In the genomic region with DNA sequence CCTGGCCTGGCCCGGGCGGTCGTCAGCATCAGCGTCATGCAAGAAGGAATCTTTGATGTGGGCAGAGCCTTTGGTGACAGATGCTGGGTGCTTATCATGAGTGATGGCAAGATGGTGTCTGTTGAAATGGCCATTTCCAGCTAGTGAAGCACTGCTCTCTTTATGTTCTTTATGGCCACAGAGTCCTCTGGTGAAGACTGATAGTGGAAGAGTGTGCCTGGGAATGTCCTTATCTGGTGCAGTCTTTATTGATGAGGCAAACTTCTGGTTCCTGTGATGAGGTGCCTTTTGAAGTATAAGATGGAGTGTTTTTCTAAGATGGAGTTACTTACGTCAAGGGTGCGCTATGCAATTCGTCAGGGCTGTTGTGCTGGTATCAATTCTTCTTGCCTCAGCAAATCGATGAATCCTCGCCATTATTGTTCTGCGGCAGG, we compare ENCODE assay signal across 1 cellular context.
TF ChIP-seq lines count a peak whose summit lies in the region.

No MANE protein-coding gene starts in this region.

TF ChIP-seq in K562, 482 proteins besides CTCF, POLR2A, EP300 and RAD21 (continued from another document and continues in another):
- 0 out of 2 replicates have a peak, but pooled peaks have one; percentile 10 for TF ChIP-seq ATF3 (IDR thresholded peaks at IDR 0.05)
- TF ChIP-seq ATF3 (CRISPR knock-in tag; conservative IDR thresholded peaks at IDR 0.05): no peak
- peak; percentile 51; the same call in 1 of the 2 replicates for TF ChIP-seq GATA2 (CRISPR knock-in tag; IDR thresholded peaks at IDR 0.05)
- TF ChIP-seq, protein P1, sequence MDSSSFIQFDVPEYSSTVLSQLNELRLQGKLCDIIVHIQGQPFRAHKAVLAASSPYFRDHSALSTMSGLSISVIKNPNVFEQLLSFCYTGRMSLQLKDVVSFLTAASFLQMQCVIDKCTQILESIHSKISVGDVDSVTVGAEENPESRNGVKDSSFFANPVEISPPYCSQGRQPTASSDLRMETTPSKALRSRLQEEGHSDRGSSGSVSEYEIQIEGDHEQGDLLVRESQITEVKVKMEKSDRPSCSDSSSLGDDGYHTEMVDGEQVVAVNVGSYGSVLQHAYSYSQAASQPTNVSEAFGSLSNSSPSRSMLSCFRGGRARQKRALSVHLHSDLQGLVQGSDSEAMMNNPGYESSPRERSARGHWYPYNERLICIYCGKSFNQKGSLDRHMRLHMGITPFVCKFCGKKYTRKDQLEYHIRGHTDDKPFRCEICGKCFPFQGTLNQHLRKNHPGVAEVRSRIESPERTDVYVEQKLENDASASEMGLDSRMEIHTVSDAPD (CRISPR knock-in tag; IDR thresholded peaks at IDR 0.05): no peak
- TF ChIP-seq, protein P2, sequence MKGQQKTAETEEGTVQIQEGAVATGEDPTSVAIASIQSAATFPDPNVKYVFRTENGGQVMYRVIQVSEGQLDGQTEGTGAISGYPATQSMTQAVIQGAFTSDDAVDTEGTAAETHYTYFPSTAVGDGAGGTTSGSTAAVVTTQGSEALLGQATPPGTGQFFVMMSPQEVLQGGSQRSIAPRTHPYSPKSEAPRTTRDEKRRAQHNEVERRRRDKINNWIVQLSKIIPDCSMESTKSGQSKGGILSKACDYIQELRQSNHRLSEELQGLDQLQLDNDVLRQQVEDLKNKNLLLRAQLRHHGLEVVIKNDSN (CRISPR knock-in tag; IDR thresholded peaks at IDR 0.05): no peak
- TF ChIP-seq SMARCA4 (IDR thresholded peaks at IDR 0.05): peak; percentile 69; the same call in 1 of the 2 replicates
- TF ChIP-seq CBFB (CRISPR knock-in tag; IDR thresholded peaks at IDR 0.05): 0 out of 2 replicates have a peak, but pooled peaks have one; percentile 62
- no peak for TF ChIP-seq ATF1 (CRISPR knock-in tag; IDR thresholded peaks at IDR 0.05)
- peak; percentile 42 for TF ChIP-seq ATF1 (tag; IDR thresholded peaks at IDR 0.05)
- no peak for TF ChIP-seq NR4A1 (CRISPR knock-in tag; IDR thresholded peaks at IDR 0.05)
- peak; percentile 96 for TF ChIP-seq NR4A1 (tag; IDR thresholded peaks at IDR 0.05)
- no peak for TF ChIP-seq ZKSCAN1 (IDR thresholded peaks at IDR 0.05; ENCODE audit: low read depth, low read length)
- TF ChIP-seq HMGN3 (IDR thresholded peaks at IDR 0.05; ENCODE audit: borderline replicate concordance, extremely low read depth, insufficient read length, low read depth, low read length): no peak
- TF ChIP-seq ZNF57 (CRISPR knock-in tag; IDR thresholded peaks at IDR 0.05): no peak
- TF ChIP-seq, protein P3, sequence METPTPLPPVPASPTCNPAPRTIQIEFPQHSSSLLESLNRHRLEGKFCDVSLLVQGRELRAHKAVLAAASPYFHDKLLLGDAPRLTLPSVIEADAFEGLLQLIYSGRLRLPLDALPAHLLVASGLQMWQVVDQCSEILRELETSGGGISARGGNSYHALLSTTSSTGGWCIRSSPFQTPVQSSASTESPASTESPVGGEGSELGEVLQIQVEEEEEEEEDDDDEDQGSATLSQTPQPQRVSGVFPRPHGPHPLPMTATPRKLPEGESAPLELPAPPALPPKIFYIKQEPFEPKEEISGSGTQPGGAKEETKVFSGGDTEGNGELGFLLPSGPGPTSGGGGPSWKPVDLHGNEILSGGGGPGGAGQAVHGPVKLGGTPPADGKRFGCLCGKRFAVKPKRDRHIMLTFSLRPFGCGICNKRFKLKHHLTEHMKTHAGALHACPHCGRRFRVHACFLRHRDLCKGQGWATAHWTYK (CRISPR knock-in tag; IDR thresholded peaks at IDR 0.05): no peak
- peak; percentile 96 for TF ChIP-seq ZNF175 (CRISPR knock-in tag; IDR thresholded peaks at IDR 0.05; ENCODE audit: low read depth)
- TF ChIP-seq, protein P4, sequence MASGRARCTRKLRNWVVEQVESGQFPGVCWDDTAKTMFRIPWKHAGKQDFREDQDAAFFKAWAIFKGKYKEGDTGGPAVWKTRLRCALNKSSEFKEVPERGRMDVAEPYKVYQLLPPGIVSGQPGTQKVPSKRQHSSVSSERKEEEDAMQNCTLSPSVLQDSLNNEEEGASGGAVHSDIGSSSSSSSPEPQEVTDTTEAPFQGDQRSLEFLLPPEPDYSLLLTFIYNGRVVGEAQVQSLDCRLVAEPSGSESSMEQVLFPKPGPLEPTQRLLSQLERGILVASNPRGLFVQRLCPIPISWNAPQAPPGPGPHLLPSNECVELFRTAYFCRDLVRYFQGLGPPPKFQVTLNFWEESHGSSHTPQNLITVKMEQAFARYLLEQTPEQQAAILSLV (tag; IDR thresholded peaks at IDR 0.05): peak; percentile 68
- peak; percentile 63 for TF ChIP-seq NFIC (IDR thresholded peaks at IDR 0.05)
- TF ChIP-seq BCOR (IDR thresholded peaks at IDR 0.05): peak; percentile 60; the same call in 1 of the 2 replicates
- peak; percentile 49; the same call in 1 of the 2 replicates for TF ChIP-seq ZNF134 (CRISPR knock-in tag; conservative IDR thresholded peaks at IDR 0.05)
- TF ChIP-seq, protein P5, sequence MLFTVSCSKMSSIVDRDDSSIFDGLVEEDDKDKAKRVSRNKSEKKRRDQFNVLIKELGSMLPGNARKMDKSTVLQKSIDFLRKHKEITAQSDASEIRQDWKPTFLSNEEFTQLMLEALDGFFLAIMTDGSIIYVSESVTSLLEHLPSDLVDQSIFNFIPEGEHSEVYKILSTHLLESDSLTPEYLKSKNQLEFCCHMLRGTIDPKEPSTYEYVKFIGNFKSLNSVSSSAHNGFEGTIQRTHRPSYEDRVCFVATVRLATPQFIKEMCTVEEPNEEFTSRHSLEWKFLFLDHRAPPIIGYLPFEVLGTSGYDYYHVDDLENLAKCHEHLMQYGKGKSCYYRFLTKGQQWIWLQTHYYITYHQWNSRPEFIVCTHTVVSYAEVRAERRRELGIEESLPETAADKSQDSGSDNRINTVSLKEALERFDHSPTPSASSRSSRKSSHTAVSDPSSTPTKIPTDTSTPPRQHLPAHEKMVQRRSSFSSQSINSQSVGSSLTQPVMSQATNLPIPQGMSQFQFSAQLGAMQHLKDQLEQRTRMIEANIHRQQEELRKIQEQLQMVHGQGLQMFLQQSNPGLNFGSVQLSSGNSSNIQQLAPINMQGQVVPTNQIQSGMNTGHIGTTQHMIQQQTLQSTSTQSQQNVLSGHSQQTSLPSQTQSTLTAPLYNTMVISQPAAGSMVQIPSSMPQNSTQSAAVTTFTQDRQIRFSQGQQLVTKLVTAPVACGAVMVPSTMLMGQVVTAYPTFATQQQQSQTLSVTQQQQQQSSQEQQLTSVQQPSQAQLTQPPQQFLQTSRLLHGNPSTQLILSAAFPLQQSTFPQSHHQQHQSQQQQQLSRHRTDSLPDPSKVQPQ (CRISPR knock-in tag; IDR thresholded peaks at IDR 0.05; ENCODE audit: borderline replicate concordance): peak; percentile 58; the same call in 1 of the 2 replicates
- TF ChIP-seq HDAC3 (IDR thresholded peaks at IDR 0.05; ENCODE audit: borderline replicate concordance, partially characterized antibody): peak; percentile 38
- TF ChIP-seq SIN3B (IDR thresholded peaks at IDR 0.05; ENCODE audit: low read depth): no peak
- no peak for TF ChIP-seq GABPB2 (CRISPR knock-in tag; conservative IDR thresholded peaks at IDR 0.05)
- TF ChIP-seq NFYB (IDR thresholded peaks at IDR 0.05; ENCODE audit: extremely low read depth, insufficient read length): no peak
- peak; percentile 43; the same call in 1 of the 2 replicates for TF ChIP-seq ZNF609 (CRISPR knock-in tag; IDR thresholded peaks at IDR 0.05; ENCODE audit: borderline replicate concordance)
- TF ChIP-seq, protein P6, sequence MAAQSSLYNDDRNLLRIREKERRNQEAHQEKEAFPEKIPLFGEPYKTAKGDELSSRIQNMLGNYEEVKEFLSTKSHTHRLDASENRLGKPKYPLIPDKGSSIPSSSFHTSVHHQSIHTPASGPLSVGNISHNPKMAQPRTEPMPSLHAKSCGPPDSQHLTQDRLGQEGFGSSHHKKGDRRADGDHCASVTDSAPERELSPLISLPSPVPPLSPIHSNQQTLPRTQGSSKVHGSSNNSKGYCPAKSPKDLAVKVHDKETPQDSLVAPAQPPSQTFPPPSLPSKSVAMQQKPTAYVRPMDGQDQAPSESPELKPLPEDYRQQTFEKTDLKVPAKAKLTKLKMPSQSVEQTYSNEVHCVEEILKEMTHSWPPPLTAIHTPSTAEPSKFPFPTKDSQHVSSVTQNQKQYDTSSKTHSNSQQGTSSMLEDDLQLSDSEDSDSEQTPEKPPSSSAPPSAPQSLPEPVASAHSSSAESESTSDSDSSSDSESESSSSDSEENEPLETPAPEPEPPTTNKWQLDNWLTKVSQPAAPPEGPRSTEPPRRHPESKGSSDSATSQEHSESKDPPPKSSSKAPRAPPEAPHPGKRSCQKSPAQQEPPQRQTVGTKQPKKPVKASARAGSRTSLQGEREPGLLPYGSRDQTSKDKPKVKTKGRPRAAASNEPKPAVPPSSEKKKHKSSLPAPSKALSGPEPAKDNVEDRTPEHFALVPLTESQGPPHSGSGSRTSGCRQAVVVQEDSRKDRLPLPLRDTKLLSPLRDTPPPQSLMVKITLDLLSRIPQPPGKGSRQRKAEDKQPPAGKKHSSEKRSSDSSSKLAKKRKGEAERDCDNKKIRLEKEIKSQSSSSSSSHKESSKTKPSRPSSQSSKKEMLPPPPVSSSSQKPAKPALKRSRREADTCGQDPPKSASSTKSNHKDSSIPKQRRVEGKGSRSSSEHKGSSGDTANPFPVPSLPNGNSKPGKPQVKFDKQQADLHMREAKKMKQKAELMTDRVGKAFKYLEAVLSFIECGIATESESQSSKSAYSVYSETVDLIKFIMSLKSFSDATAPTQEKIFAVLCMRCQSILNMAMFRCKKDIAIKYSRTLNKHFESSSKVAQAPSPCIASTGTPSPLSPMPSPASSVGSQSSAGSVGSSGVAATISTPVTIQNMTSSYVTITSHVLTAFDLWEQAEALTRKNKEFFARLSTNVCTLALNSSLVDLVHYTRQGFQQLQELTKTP (IDR thresholded peaks at IDR 0.05; ENCODE audit: low read depth in 1 of 2, partially characterized antibody in 2 of 2): no peak
- TF ChIP-seq ZNF146 (CRISPR knock-in tag; IDR thresholded peaks at IDR 0.05; ENCODE audit: unreplicated experiment): no peak
- peak; percentile 53; the same call in 1 of the 2 replicates for TF ChIP-seq CXXC5 (CRISPR knock-in tag; IDR thresholded peaks at IDR 0.05)
- TF ChIP-seq ZNF551 (CRISPR knock-in tag; IDR thresholded peaks at IDR 0.05): no peak
- peak; percentile 58; the same call in 1 of the 2 replicates for TF ChIP-seq MEF2D (tag; conservative IDR thresholded peaks at IDR 0.05; ENCODE audit: low read depth)
- no peak for TF ChIP-seq ESRRB (CRISPR knock-in tag; IDR thresholded peaks at IDR 0.05; ENCODE audit: borderline replicate concordance)
- TF ChIP-seq ZMIZ1 (IDR thresholded peaks at IDR 0.05; ENCODE audit: low read depth in 2 of 2, low read length in 2 of 2): 0 out of 4 replicates have a peak, but pooled peaks of 1 of the 2 experiments have one; percentile 29
- peak; percentile 83; the same call in 1 of the 2 replicates for TF ChIP-seq HSF4 (CRISPR knock-in tag; IDR thresholded peaks at IDR 0.05; ENCODE audit: borderline replicate concordance)
- no peak for TF ChIP-seq SRSF7 (optimal IDR thresholded peaks at IDR 0.05; ENCODE audit: low read depth, low read length)
- TF ChIP-seq DIDO1 (tag; IDR thresholded peaks at IDR 0.05; ENCODE audit: low read depth): peak; percentile 32; the same call in 1 of the 2 replicates
- peak; percentile 89 for TF ChIP-seq ARID1B (IDR thresholded peaks at IDR 0.05)
